In the genomic region with DNA sequence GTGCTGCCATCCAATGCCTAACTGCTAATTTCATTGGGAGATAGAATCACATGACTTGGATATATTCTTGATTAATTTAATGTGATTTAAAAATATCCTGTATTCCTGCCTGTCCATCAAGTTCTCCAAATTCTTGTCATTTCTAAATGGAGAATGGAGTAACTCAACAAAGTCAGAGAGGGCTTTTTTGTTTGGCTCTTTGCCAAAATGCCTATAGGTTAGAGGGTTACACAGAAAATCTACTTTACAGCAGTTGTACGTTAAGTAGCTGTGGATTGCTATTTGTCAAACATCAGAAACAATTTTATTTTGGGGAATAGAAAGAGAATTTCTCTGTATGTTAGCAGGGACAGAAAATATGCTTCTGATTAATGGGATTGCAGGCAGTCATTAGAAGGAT, we compare ENCODE assay signal across 23 cellular contexts.
"Had no signal": no experiment of that assay in that cellular context is flagged by ENCODE, and none has a peak within 500 bp of the region (broad histone marks: within the 10 kb centered on the region; RNA-seq: fewer than 3 reads in every experiment).

No MANE protein-coding gene starts in this region.

- H3K4me3 Mint-ChIP-seq: activated CD4-positive, alpha-beta memory T cell treated with anti-CD3 and anti-CD28 coated beads, Interleukin-2, amount 10 ng/mL, durations not matched to agents 7 days and 5 days; activated CD4-positive, alpha-beta T cell treated with anti-CD3 and anti-CD28 coated beads, Interleukin-2, amount 10 ng/mL, durations not matched to agents 7 days and 5 days; activated naive CD8-positive, alpha-beta T cell treated with anti-CD3 and anti-CD28 coated beads, Interleukin-2, amount 10 ng/mL, durations not matched to agents 7 days and 5 days; nephron progenitor cell; stimulated activated effector memory CD8-positive, alpha-beta T cell treated with anti-CD3 and anti-CD28 coated beads, Interleukin-12 subunit alpha, Interleukin-12 subunit beta, amount 100 ng/mL, for 72 hours; stimulated activated naive CD8-positive, alpha-beta T cell treated with anti-CD3 and anti-CD28 coated beads, Interleukin-15, Interleukin-2, amounts not matched to agents 100 ng/mL and 50 ng/mL, for 24 hours had no signal

- ATAC-seq: effector memory CD8-positive, alpha-beta T cell; heart left ventricle; lower lobe of right lung; mucosa of descending colon; stimulated activated effector memory CD8-positive, alpha-beta T cell treated with anti-CD3 and anti-CD28 coated beads, Interleukin-12 subunit alpha, Interleukin-12 subunit beta, amount 100 ng/mL, for 72 hours had no signal

- H3K4me3 ChIP-seq: mucosa of descending colon, thyroid gland had no signal

- DNase-seq: activated CD4-positive, alpha-beta memory T cell treated with anti-CD3 and anti-CD28 coated beads, Interleukin-2, amount 10 ng/mL, durations not matched to agents 7 days and 5 days; activated CD4-positive, alpha-beta T cell treated with anti-CD3 and anti-CD28 coated beads, Interleukin-2, amount 10 ng/mL, durations not matched to agents 7 days and 5 days; activated CD4-positive, CD25-positive, alpha-beta regulatory T cell treated with anti-CD3 and anti-CD28 coated beads, Interleukin-2, amount 50 U/mL, for 72 hours; activated naive CD8-positive, alpha-beta T cell treated with anti-CD3 and anti-CD28 coated beads, Interleukin-2, amount 10 ng/mL, durations not matched to agents 7 days and 5 days; activated T-cell treated with anti-CD3 and anti-CD28 coated beads, Interleukin-2, amount 50 U/mL, for 48 hours; cortex of kidney; effector memory CD8-positive, alpha-beta T cell; foreskin fibroblast; heart left ventricle; kidney glomerular epithelial cell; lower lobe of right lung; mucosa of descending colon; nephron progenitor cell; sigmoid colon; small intestine; stimulated activated CD4-positive, alpha-beta T cell treated with anti-CD3 and anti-CD28 coated beads, Interleukin-4, amount 100 ng/mL, for 24 hours; T-helper 2 cell; thyroid gland had no signal

- H3K27me3 ChIP-seq: ascending aorta, heart left ventricle, neutrophil, sigmoid colon, thyroid gland had no signal

- H3K27ac ChIP-seq: ascending aorta, lower lobe of right lung, thyroid gland had no signal

- H3K27me3 Mint-ChIP-seq: activated CD4-positive, alpha-beta memory T cell treated with anti-CD3 and anti-CD28 coated beads, Interleukin-2, amount 10 ng/mL, durations not matched to agents 7 days and 5 days; activated CD4-positive, alpha-beta T cell treated with anti-CD3 and anti-CD28 coated beads, Interleukin-2, amount 10 ng/mL, durations not matched to agents 7 days and 5 days; activated naive CD8-positive, alpha-beta T cell treated with anti-CD3 and anti-CD28 coated beads, Interleukin-2, amount 10 ng/mL, durations not matched to agents 7 days and 5 days; effector memory CD8-positive, alpha-beta T cell; stimulated activated naive CD8-positive, alpha-beta T cell treated with anti-CD3 and anti-CD28 coated beads, Interleukin-15, Interleukin-2, amounts not matched to agents 100 ng/mL and 50 ng/mL, for 24 hours had no signal

- H3K9me3 Mint-ChIP-seq: activated CD4-positive, alpha-beta memory T cell treated with anti-CD3 and anti-CD28 coated beads, Interleukin-2, amount 10 ng/mL, durations not matched to agents 7 days and 5 days; activated CD4-positive, alpha-beta T cell treated with anti-CD3 and anti-CD28 coated beads, Interleukin-2, amount 10 ng/mL, durations not matched to agents 7 days and 5 days; stimulated activated effector memory CD8-positive, alpha-beta T cell treated with anti-CD3 and anti-CD28 coated beads, Interleukin-12 subunit alpha, Interleukin-12 subunit beta, amount 100 ng/mL, for 72 hours; stimulated activated naive CD8-positive, alpha-beta T cell treated with anti-CD3 and anti-CD28 coated beads, Interleukin-15, Interleukin-2, amounts not matched to agents 100 ng/mL and 50 ng/mL, for 24 hours had no signal

- FAIRE-seq: small intestine had no signal

- H3K27ac Mint-ChIP-seq: activated CD4-positive, alpha-beta memory T cell treated with anti-CD3 and anti-CD28 coated beads, Interleukin-2, amount 10 ng/mL, durations not matched to agents 7 days and 5 days; activated CD4-positive, alpha-beta T cell treated with anti-CD3 and anti-CD28 coated beads, Interleukin-2, amount 10 ng/mL, durations not matched to agents 7 days and 5 days; activated T-helper 2 cell treated with anti-CD3 and anti-CD28 coated beads, Interferon-gamma antibody, Interleukin-2, Interleukin-4, amounts not matched to agents 10 μg/mL and 5 μg/mL and 100 μg/mL, durations not matched to agents 14 hours and 24 hours and 36 hours; stimulated activated effector memory CD8-positive, alpha-beta T cell treated with anti-CD3 and anti-CD28 coated beads, Interleukin-12 subunit alpha, Interleukin-12 subunit beta, amount 100 ng/mL, for 72 hours; stimulated activated naive CD8-positive, alpha-beta T cell treated with anti-CD3 and anti-CD28 coated beads, Interleukin-15, Interleukin-2, amounts not matched to agents 100 ng/mL and 50 ng/mL, for 24 hours had no signal

- H3K9me3 ChIP-seq: ascending aorta, mucosa of descending colon, neutrophil, sigmoid colon, thyroid gland had no signal
